ENCODE assay signal across 8 cellular contexts in the genomic region with DNA sequence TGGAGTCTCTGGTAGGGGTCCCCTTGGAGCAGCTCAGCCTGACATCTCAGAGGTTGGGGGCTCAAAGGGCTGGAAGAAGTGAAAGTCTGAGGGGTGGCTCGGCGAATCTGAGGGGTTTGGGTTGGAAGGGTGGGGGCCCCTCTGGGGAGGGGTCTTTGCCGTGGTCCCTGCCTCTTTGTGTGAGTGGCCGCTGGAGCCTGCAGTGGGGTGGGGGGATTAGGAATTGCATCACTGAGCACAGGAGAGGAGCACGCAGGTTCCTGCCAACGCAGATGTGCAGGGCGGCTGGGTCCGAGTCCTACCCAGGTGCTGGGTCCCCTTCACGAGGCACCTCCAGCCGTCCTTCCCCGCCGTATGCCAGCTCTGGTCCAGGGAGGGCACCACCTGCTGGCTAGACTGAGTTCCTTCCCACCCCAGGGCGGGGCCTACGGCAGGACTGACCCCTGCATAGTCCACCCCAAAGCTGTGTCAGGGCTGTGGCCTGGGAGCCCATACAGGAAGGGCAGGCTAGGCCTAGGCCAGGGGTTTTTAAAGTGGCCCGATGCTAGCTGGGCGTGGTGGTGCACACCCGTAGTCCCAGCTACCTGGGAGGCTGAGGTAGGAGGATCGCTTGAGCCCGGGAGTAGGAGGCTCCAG. TPM values are rescaled to one million over a fixed set of nuclear protein-coding genes. Genes with fewer than 3 reads are reported as not detected.
DNase-seq lines count a peak whose midpoint lies in the region; ATAC-seq, FAIRE-seq and TF ChIP-seq lines count a peak whose summit lies in the region.

No MANE protein-coding gene starts in this region.

- H3K36me3 Mint-ChIP-seq in T-cell = peaks cover 16% of the 10 kb centered on the region

- no peaks in the 10 kb centered on the region for H3K27me3 ChIP-seq in right cardiac atrium (ENCODE audit: control insufficient read depth, insufficient read depth)

- CTCF ChIA-PET in T-cell (lab: Charles Lee) = interaction anchor here (0.5 to 10.1 kb wide), 4 partner anchors 11 to 98 kb away, joined by 3 to 117 read pairs (median 10); no protein-coding TSS in a partner anchor

- no peak for TF ChIP-seq POLR2A in GM12891 (IDR thresholded peaks at IDR 0.05; ENCODE audit: low read depth, low read length)

- no peaks in the 10 kb centered on the region for H3K27me3 Mint-ChIP-seq in T-cell

- H3K9me3 Mint-ChIP-seq in T-cell = no peaks in the 10 kb centered on the region

- H3K4me1 Mint-ChIP-seq in T-cell = peaks cover 84 to 90% (median 87%) of the 10 kb centered on the region in 3 donors

- H3K27ac ChIP-seq in right cardiac atrium (ENCODE audit: low read length) = no peak overlapping the region

- intact Hi-C loops in right cardiac atrium (cut with DNase I) = no loop called here

- POLR2A ChIA-PET in T-cell (lab: Charles Lee) = interaction anchor here in 1 of 2 donors (0.9 kb wide), 1 partner anchor 80 kb away, joined by 4 read pairs; no protein-coding TSS in a partner anchor

- H3K4me3 Mint-ChIP-seq in T-cell = peak overlapping the region in 2 of 3 donors; percentile 4 to 23

- H3K4me1 ChIP-seq in right cardiac atrium (ENCODE audit: control insufficient read depth, insufficient read depth, low read length) = peaks cover 7% of the 10 kb centered on the region

- FAIRE-seq in GM12891 (lab: Jason Lieb, UNC) = no peak

- H3K9me3 ChIP-seq in right cardiac atrium (ENCODE audit: control insufficient read depth, low read length) = no peaks in the 10 kb centered on the region

- ATAC-seq in T-cell (replicated peaks in 1 of 4) (no peak), right cardiac atrium (no peak), GM18502 (IDR thresholded peaks at IDR 0.05; ENCODE audit: poor library complexity, unreplicated experiment) (no peak), HG03457 (IDR thresholded peaks at IDR 0.05; ENCODE audit: unreplicated experiment) (no peak)

- H3K4me3 ChIP-seq in right cardiac atrium (ENCODE audit: low read length) = no peak overlapping the region

- WGBS in right cardiac atrium = 77% methylated on average over 19 of the region's 19 CpGs

- peak overlapping the region; percentile 71 to 99 for H3K27ac Mint-ChIP-seq in T-cell

- peak; percentile 33 for DNase-seq in stimulated activated CD4-positive, alpha-beta T cell treated with anti-CD3 and anti-CD28 coated beads, Interleukin-4, amount 100 ng/mL, for 24 hours
- DNase-seq in stimulated activated CD4-positive, alpha-beta T cell treated with anti-CD3 and anti-CD28 coated beads, Interleukin-2, amount 100 ng/mL, for 48 hours = no peak
- DNase-seq in T-cell (peak in 2 of 34 experiments; percentile 31), right cardiac atrium (peak in 2 of 3 donors; percentile 69 to 74), KG1 (lab: John Stamatoyannopoulos, UW) (no peak), GM12891 (ENCODE audit: insufficient read length, low spot score) (no peak)

TF ChIP-seq in GM12891, 5 proteins besides CTCF, POLR2A, EP300 and RAD21:
- TF ChIP-seq TAF1 (IDR thresholded peaks at IDR 0.05; ENCODE audit: low read depth, low read length) (no peak), POLR2AphosphoS5 (IDR thresholded peaks at IDR 0.05; ENCODE audit: low read depth, low read length) (no peak), SPI1 (IDR thresholded peaks at IDR 0.05; ENCODE audit: low read depth, low read length) (no peak), POU2F2 (IDR thresholded peaks at IDR 0.05; ENCODE audit: low read depth, low read length) (no peak), PAX5 (IDR thresholded peaks at IDR 0.05; ENCODE audit: insufficient read depth, low read length, severe bottlenecking) (no peak)

RNA-seq across cellular contexts. Expression of gene FMNL1, which starts 9.9 kb away (rescaled TPM):
- 100 to 1,000 TPM; 362 to 473 (median 457) TPM for total RNA-seq in T-cell
- total RNA-seq in right cardiac atrium = 10 to 100 TPM; 12.3 to 17.0 (median 14.1) TPM
- polyA plus RNA-seq in right cardiac atrium = 10.5 TPM
- 49.2 TPM for polyA plus RNA-seq in GM12891 (2012; ENCODE audit: low read depth, missing spikeins)

RNA-seq across cellular contexts. Expression of gene SPATA32, which starts 30.3 kb away (rescaled TPM):
- under 1 TPM in 4 of 5 donors, not detected in 1; 0.37 to 0.55 (median 0.42) TPM for total RNA-seq in T-cell
- not detected for total RNA-seq in right cardiac atrium
- polyA plus RNA-seq in right cardiac atrium = not detected
- 0.35 TPM for polyA plus RNA-seq in GM12891 (2012; ENCODE audit: low read depth, missing spikeins)

Comparison
In these comparisons a context has a peak if more than half of its experiments do, and no peak if none do; other contexts are left out.
1. DNase-seq: peak in stimulated activated CD4-positive, alpha-beta T cell treated with anti-CD3 and anti-CD28 coated beads, Interleukin-4, amount 100 ng/mL, for 24 hours (single experiment) and right cardiac atrium (2 of 3); none in stimulated activated CD4-positive, alpha-beta T cell treated with anti-CD3 and anti-CD28 coated beads, Interleukin-2, amount 100 ng/mL, for 48 hours (0 of 2), KG1 (single experiment) and GM12891 (single experiment).
2. RNA of gene FMNL1, which starts 9.9 kb away (total RNA-seq): 362 to 473 TPM in T-cell; 12.3 to 17.0 TPM in right cardiac atrium; every median in the first group is over 10 times any median in the second.